ENCODE assay signal across 8 cellular contexts in the genomic region with DNA sequence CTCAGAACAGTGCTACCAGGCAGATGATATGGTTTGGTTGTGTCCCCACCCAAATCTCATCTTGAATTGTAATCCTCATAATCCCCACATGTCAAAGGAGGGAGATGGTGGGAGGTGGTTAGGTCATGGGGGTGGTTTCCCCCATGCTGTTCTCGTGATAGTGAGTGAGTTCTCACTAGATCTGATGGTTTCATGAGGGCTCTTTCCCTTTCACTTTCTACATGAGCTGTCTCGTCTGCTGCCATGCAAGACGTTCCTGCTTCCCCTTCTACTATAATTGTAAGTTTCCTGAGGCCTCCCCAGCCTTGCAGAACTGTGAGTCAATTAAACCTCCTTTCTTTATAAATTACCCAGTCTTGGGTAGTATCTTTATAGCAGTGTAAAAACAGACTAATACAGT. TPM values are rescaled to one million over a fixed set of nuclear protein-coding genes. Genes with fewer than 3 reads are reported as not detected.
DNase-seq lines count a peak whose midpoint lies in the region; ATAC-seq lines count a peak whose summit lies in the region.
"Not testable (repeated sequence)": the region's sequence is repeated elsewhere in the genome, so short reads cannot be mapped to it uniquely, and the experiment has no call there.

No MANE protein-coding gene starts in this region.

- H3K9me3 Mint-ChIP-seq in CD8-positive, alpha-beta memory T cell; activated T-helper 2 cell treated with anti-CD3 and anti-CD28 coated beads, Interferon-gamma antibody, Interleukin-2, Interleukin-4, amounts not matched to agents 10 μg/mL and 5 μg/mL and 100 μg/mL, durations not matched to agents 14 hours and 24 hours and 36 hours: not testable (repeated sequence)

- not testable (repeated sequence) for H3K27me3 ChIP-seq in CD8-positive, alpha-beta memory T cell (ENCODE audit: insufficient read depth, low read length, poor library complexity, severe bottlenecking)

- POLR2A ChIA-PET in CD8-positive, alpha-beta memory T cell (lab: Charles Lee) = interaction anchor here (2.8 kb wide), 1 partner anchor 43 kb away, joined by 9 read pairs; a partner anchor contains a TSS

- peak overlapping the region; percentile 33 to 79 (median 58) for H3K4me3 Mint-ChIP-seq in CD8-positive, alpha-beta memory T cell
- not testable (repeated sequence) for H3K4me3 Mint-ChIP-seq in activated T-helper 2 cell treated with anti-CD3 and anti-CD28 coated beads, Interferon-gamma antibody, Interleukin-2, Interleukin-4, amounts not matched to agents 10 μg/mL and 5 μg/mL and 100 μg/mL, durations not matched to agents 14 hours and 24 hours and 36 hours (ENCODE audit: low read depth)

- peaks cover 9 to 29% (median 21%) of the 10 kb centered on the region in 3 donors for H3K4me1 Mint-ChIP-seq in CD8-positive, alpha-beta memory T cell
- peaks cover 13% of the 10 kb centered on the region for H3K4me1 Mint-ChIP-seq in activated T-helper 2 cell treated with anti-CD3 and anti-CD28 coated beads, Interferon-gamma antibody, Interleukin-2, Interleukin-4, amounts not matched to agents 10 μg/mL and 5 μg/mL and 100 μg/mL, durations not matched to agents 14 hours and 24 hours and 36 hours (ENCODE audit: low read depth)

- CTCF ChIA-PET in CD8-positive, alpha-beta memory T cell (lab: Charles Lee) = interaction anchor here (1.9 kb wide), 1 partner anchor 43 kb away, joined by 6 read pairs; a partner anchor contains a TSS

- not testable (repeated sequence) for H3K36me3 Mint-ChIP-seq in CD8-positive, alpha-beta memory T cell; activated T-helper 2 cell treated with anti-CD3 and anti-CD28 coated beads, Interferon-gamma antibody, Interleukin-2, Interleukin-4, amounts not matched to agents 10 μg/mL and 5 μg/mL and 100 μg/mL, durations not matched to agents 14 hours and 24 hours and 36 hours (ENCODE audit: low read depth)

- H3K4me3 ChIP-seq in CD8-positive, alpha-beta memory T cell (ENCODE audit: low read length) = not testable (repeated sequence)

- intact Hi-C loops in activated T-helper 2 cell treated with anti-CD3 and anti-CD28 coated beads, Interferon-gamma antibody, Interleukin-2, Interleukin-4, amounts not matched to agents 10 μg/mL and 5 μg/mL and 100 μg/mL, durations not matched to agents 14 hours and 24 hours and 36 hours (cut with micrococcal nuclease) = loop anchor here (5.0 kb wide), 1 partner anchor 40 kb away; no protein-coding TSS in a partner anchor

- H3K9me3 ChIP-seq in CD8-positive, alpha-beta memory T cell (ENCODE audit: low read length) = not testable (repeated sequence)

- DNase-seq in CD8-positive, alpha-beta memory T cell = peak in 3 of 5 donors; percentile 7 to 53 (median 32)
- DNase-seq in RPMI7951 (ENCODE audit: low read depth) = peak; percentile 4
- DNase-seq in activated T-helper 2 cell treated with anti-CD3 and anti-CD28 coated beads, Interferon-gamma antibody, Interleukin-2, Interleukin-4, amounts not matched to agents 10 μg/mL and 5 μg/mL and 100 μg/mL, durations not matched to agents 14 hours and 24 hours and 36 hours (ENCODE audit: low spot score) = peak; percentile 10
- peak; percentile 0 for DNase-seq in stimulated activated CD4-positive, alpha-beta T cell treated with anti-CD3 and anti-CD28 coated beads, Interleukin-12 subunit alpha, Interleukin-12 subunit beta, amount 100 ng/mL, for 4 hours

- H3K4me1 ChIP-seq in CD8-positive, alpha-beta memory T cell (ENCODE audit: insufficient read depth, low read length) = not testable (repeated sequence)

- H3K27me3 Mint-ChIP-seq in CD8-positive, alpha-beta memory T cell = peaks cover 0 to 13% of the 10 kb centered on the region in 2 donors
- H3K27me3 Mint-ChIP-seq in activated T-helper 2 cell treated with anti-CD3 and anti-CD28 coated beads, Interferon-gamma antibody, Interleukin-2, Interleukin-4, amounts not matched to agents 10 μg/mL and 5 μg/mL and 100 μg/mL, durations not matched to agents 14 hours and 24 hours and 36 hours (ENCODE audit: low read depth) = not testable (repeated sequence)

- H3K27ac Mint-ChIP-seq in CD8-positive, alpha-beta memory T cell = peak overlapping the region in 6 of 8 donors; percentile 5 to 62 (median 44)
- H3K27ac Mint-ChIP-seq in activated T-helper 2 cell treated with anti-CD3 and anti-CD28 coated beads, Interferon-gamma antibody, Interleukin-2, Interleukin-4, amounts not matched to agents 10 μg/mL and 5 μg/mL and 100 μg/mL, durations not matched to agents 14 hours and 24 hours and 36 hours = not testable (repeated sequence)

- not testable (repeated sequence) for H3K27ac ChIP-seq in CD8-positive, alpha-beta memory T cell (ENCODE audit: low read depth, low read length)

- ATAC-seq in GM19023 (IDR thresholded peaks at IDR 0.05; ENCODE audit: unreplicated experiment) (peak; percentile 80), GM21576 (IDR thresholded peaks at IDR 0.05; ENCODE audit: unreplicated experiment) (peak; percentile 90), HG02981 (IDR thresholded peaks at IDR 0.05; ENCODE audit: unreplicated experiment) (peak; percentile 88), HG03469 (IDR thresholded peaks at IDR 0.05; ENCODE audit: unreplicated experiment) (peak; percentile 79)

- not testable (repeated sequence) for H3K36me3 ChIP-seq in CD8-positive, alpha-beta memory T cell (ENCODE audit: insufficient read depth, low read length)

RNA-seq across cellular contexts. Expression of a gene that starts 42.9 kb away (rescaled TPM):
- total RNA-seq in CD8-positive, alpha-beta memory T cell = 10 to 100 TPM; 36.5 to 38.0 TPM
- 70.4 TPM for polyA plus RNA-seq in CD8-positive, alpha-beta memory T cell
- 146 and 181 TPM in 2 replicates for total RNA-seq in RPMI7951 (2014; rRNA removed; shearing (Covaris generic))
- total RNA-seq in activated T-helper 2 cell treated with anti-CD3 and anti-CD28 coated beads, Interferon-gamma antibody, Interleukin-2, Interleukin-4, amounts not matched to agents 10 μg/mL and 5 μg/mL and 100 μg/mL, durations not matched to agents 14 hours and 24 hours and 36 hours = 49.5 and 53.2 TPM in 2 replicates
